1 cellular context compared by ENCODE assay signal in genomic region chrX:45769919-45770582, GRCh38.
TF ChIP-seq lines count a peak whose summit lies in the region.

No MANE protein-coding gene starts in this region.

TF ChIP-seq in SK-N-SH, 30 proteins besides CTCF, POLR2A, EP300 and RAD21 (continued from another document):
- peak; percentile 53; the same call in 1 of the 2 replicates for TF ChIP-seq FOSL2 (IDR thresholded peaks at IDR 0.05; ENCODE audit: borderline replicate concordance, low read depth)
- TF ChIP-seq, protein P1, sequence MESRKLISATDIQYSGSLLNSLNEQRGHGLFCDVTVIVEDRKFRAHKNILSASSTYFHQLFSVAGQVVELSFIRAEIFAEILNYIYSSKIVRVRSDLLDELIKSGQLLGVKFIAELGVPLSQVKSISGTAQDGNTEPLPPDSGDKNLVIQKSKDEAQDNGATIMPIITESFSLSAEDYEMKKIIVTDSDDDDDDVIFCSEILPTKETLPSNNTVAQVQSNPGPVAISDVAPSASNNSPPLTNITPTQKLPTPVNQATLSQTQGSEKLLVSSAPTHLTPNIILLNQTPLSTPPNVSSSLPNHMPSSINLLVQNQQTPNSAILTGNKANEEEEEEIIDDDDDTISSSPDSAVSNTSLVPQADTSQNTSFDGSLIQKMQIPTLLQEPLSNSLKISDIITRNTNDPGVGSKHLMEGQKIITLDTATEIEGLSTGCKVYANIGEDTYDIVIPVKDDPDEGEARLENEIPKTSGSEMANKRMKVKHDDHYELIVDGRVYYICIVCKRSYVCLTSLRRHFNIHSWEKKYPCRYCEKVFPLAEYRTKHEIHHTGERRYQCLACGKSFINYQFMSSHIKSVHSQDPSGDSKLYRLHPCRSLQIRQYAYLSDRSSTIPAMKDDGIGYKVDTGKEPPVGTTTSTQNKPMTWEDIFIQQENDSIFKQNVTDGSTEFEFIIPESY (IDR thresholded peaks at IDR 0.05; ENCODE audit: borderline replicate concordance, low read depth), result peak; percentile 26; the same call in 1 of the 2 replicates
- no peak for TF ChIP-seq MXI1 (IDR thresholded peaks at IDR 0.05; ENCODE audit: low read depth, low read length)
- peak; percentile 70 for TF ChIP-seq POLR2AphosphoS5 (IDR thresholded peaks at IDR 0.05; ENCODE audit: low read depth, low read length)
- TF ChIP-seq GABPA (IDR thresholded peaks at IDR 0.05; ENCODE audit: low read depth), result no peak
- TF ChIP-seq JUND (IDR thresholded peaks at IDR 0.05), result peak; percentile 33; the same call in 1 of the 2 replicates
- TF ChIP-seq RXRA (IDR thresholded peaks at IDR 0.05; ENCODE audit: borderline replicate concordance, low read depth), result peak; percentile 81; the same call in 1 of the 2 replicates
- peak; percentile 86 for TF ChIP-seq TAF1 (IDR thresholded peaks at IDR 0.05; ENCODE audit: borderline replicate concordance, low read depth, low read length)
- 0 out of 2 replicates have a peak, but pooled peaks have one; percentile 45 for TF ChIP-seq TEAD4 (IDR thresholded peaks at IDR 0.05; ENCODE audit: borderline replicate concordance, insufficient read depth)
- peak; percentile 63; the same call in 1 of the 2 replicates for TF ChIP-seq MAX (IDR thresholded peaks at IDR 0.05; ENCODE audit: low read depth)
- no peak for TF ChIP-seq RFX5 (IDR thresholded peaks at IDR 0.05; ENCODE audit: low read length)
- TF ChIP-seq FOXJ3 (CRISPR knock-in tag; IDR thresholded peaks at IDR 0.05), result no peak
- no peak for TF ChIP-seq FOXM1 (IDR thresholded peaks at IDR 0.05; ENCODE audit: low read depth)
- TF ChIP-seq IRF3 (IDR thresholded peaks at IDR 0.05; ENCODE audit: low read depth, low read length), result no peak
